ENCODE assay signal across 11 cellular contexts in genomic region chr20:44714701-44715494, GRCh38. TPM values are rescaled to one million over a fixed set of nuclear protein-coding genes. Genes with fewer than 3 reads are reported as not detected.
A peak's percentile ranks its signal among the peaks of the same experiment; 100 is the strongest.
DNase-seq lines count a peak whose midpoint lies in the region; ATAC-seq and TF ChIP-seq lines count a peak whose summit lies in the region.
"Had no signal": no experiment of that assay in that cellular context is flagged by ENCODE, and none has a peak within 500 bp of the region (broad histone marks: within the 10 kb centered on the region; RNA-seq: fewer than 3 reads in every experiment).

CCN5 (plus strand) TSS chr20:44715369; CDS start chr20:44715391, 22 bp downstream.

- H3K36me3 ChIP-seq in MG63 (no peaks in the 10 kb centered on the region), body of pancreas (replicated peaks in 1 of 2; ENCODE audit: insufficient read depth in 1 of 2, low read depth in 2 of 2) (no peaks in the 10 kb centered on the region), upper lobe of right lung (no peaks in the 10 kb centered on the region)

- no peaks in the 10 kb centered on the region for H3K27me3 ChIP-seq in MG63
- no peaks in the 10 kb centered on the region for H3K27me3 ChIP-seq in body of pancreas
- H3K27me3 ChIP-seq in upper lobe of right lung = no peaks in the 10 kb centered on the region

- H3K27ac ChIP-seq in body of pancreas (no peak within 1 kb of the TSS), upper lobe of right lung (peak within 1 kb of the TSS; percentile 86)
- H3K27ac ChIP-seq: SK-N-MC had no signal

- H3K4me3 ChIP-seq in MG63 (no peak within 1 kb of the TSS), body of pancreas (no peak within 1 kb of the TSS), upper lobe of right lung (peak within 1 kb of the TSS; percentile 43)
- H3K4me3 ChIP-seq: SK-N-MC had no signal

- TF ChIP-seq POLR2A in body of pancreas (IDR thresholded peaks at IDR 0.05) = no peak

- 34 to 57% methylated on average over 8 to 27 of the region's 28 CpGs for WGBS in body of pancreas, 2 donors

- H3K4me1 ChIP-seq in body of pancreas = peaks cover 11% of the 10 kb centered on the region
- H3K4me1 ChIP-seq in upper lobe of right lung = peaks cover 20% of the 10 kb centered on the region

- peak; percentile 88 for ATAC-seq in body of pancreas
- ATAC-seq in left colon = peak; percentile 98
- ATAC-seq in upper lobe of right lung = peak; percentile 85
- ATAC-seq in GM18870 (IDR thresholded peaks at IDR 0.05; ENCODE audit: unreplicated experiment) = no peak

- TF ChIP-seq CTCF in body of pancreas (IDR thresholded peaks at IDR 0.05) (no peak), upper lobe of right lung (IDR thresholded peaks at IDR 0.05) (no peak)

- H3K9me3 ChIP-seq in MG63 (no peaks in the 10 kb centered on the region), body of pancreas (no peaks in the 10 kb centered on the region), upper lobe of right lung (no peaks in the 10 kb centered on the region)

- intact Hi-C loops in body of pancreas (cut with DNase I) = no loop called here
- intact Hi-C loops in left colon (cut with DNase I, micrococcal nuclease) = no loop called here
- intact Hi-C loops in upper lobe of right lung (cut with DNase I) = no loop called here

- peak; percentile 63 for DNase-seq in 8988T
- peak; percentile 96 for DNase-seq in MG63
- peak; percentile 76 to 87 (median 82) for DNase-seq in body of pancreas
- peak; percentile 82 to 94 for DNase-seq in left colon
- DNase-seq in upper lobe of right lung = peak; percentile 92
- DNase-seq in T-helper 2 cell = no peak
- no peak for DNase-seq in Kasumi-1 (lab: John Stamatoyannopoulos, UW)
- DNase-seq: CD4-positive, CD25-positive, alpha-beta regulatory T cell; natural killer cell had no signal

RNA-seq across cellular contexts. Expression of gene CCN5, which starts in this region (rescaled TPM):
- total RNA-seq in MG63 (2014; rRNA removed; shearing (Covaris generic); ENCODE audit: low replicate concordance) = 0.07 TPM in 1 of 2 replicates, not detected in the other
- total RNA-seq in body of pancreas (10 to 100 TPM in 1 of 2 donors, 1 to 10 TPM in 1; 7.9 to 18.2 TPM), left colon (1 to 10 TPM; 2.8 to 9.4 TPM), upper lobe of right lung (112 TPM)
- total RNA-seq: CD4-positive, CD25-positive, alpha-beta regulatory T cell; natural killer cell had no signal

Comparison
In these comparisons a context has a peak if more than half of its experiments do, and no peak if none do; other contexts are left out.
1. Peak in DNase-seq in MG63; RNA of the gene not detected or under 1 TPM.
2. DNase-seq: peak in 8988T (single experiment), body of pancreas (4 of 4), left colon (2 of 2) and upper lobe of right lung (single experiment); none in T-helper 2 cell (0 of 5) and Kasumi-1 (0 of 2).